ENCODE assay signal across 24 cellular contexts in genomic region chr18:76064998-76065397, GRCh38.
DNase-seq lines count a peak whose midpoint lies in the region.
"Had no signal": no experiment of that assay in that cellular context is flagged by ENCODE, and none has a peak within 500 bp of the region (broad histone marks: within the 10 kb centered on the region; RNA-seq: fewer than 3 reads in every experiment).

No MANE protein-coding gene starts in this region.

- DNase-seq in A172 (ENCODE audit: low spot score), result peak; percentile 17
- peak; percentile 65 for DNase-seq in H4 (ENCODE audit: low spot score)
- DNase-seq in OCI-M1 (lab: John Stamatoyannopoulos, UW), result peak; percentile 2
- DNase-seq in iPS DF 6.9 (ENCODE audit: low read depth, low spot score), result peak; percentile 74
- DNase-seq in immature natural killer cell, result no peak
- no peak for DNase-seq in middle frontal gyrus (ENCODE audit: extremely low spot score, low spot score)
- no peak for DNase-seq in 8988T
- no peak for DNase-seq in NAMALWA (ENCODE audit: low spot score)
- DNase-seq: activated CD4-positive, alpha-beta memory T cell treated with anti-CD3 and anti-CD28 coated beads for 36 hours; activated T-cell treated with anti-CD3 and anti-CD28 coated beads, Interleukin-2, amount 50 U/mL, for 24 hours; body of pancreas; Caco-2; colonic mucosa; Karpas-422; lower lobe of right lung; naive thymus-derived CD4-positive, alpha-beta T cell; NCI-H1105 treated with DMSO at 0.1 percent for 48 hours; NCI-H774; posterior cingulate gyrus; RPMI8226 had no signal

- H3K4me1 Mint-ChIP-seq in immature natural killer cell, result no peaks in the 10 kb centered on the region
- H3K4me1 Mint-ChIP-seq: activated naive CD4-positive, alpha-beta T cell treated with anti-CD3 and anti-CD28 coated beads, Interleukin-2, amount 50 U/mL, for 24 hours had no signal

- WGBS in iPS DF 6.9 (ENCODE audit: insufficient coverage, insufficient read length), result no CpG with 5 or more reads among the region's 6 CpGs

- H3K9me3 ChIP-seq in iPS DF 6.9 (ENCODE audit: control insufficient read depth, insufficient read depth, low read length), result no peaks in the 10 kb centered on the region
- H3K9me3 ChIP-seq: body of pancreas, Caco-2, colonic mucosa, lower lobe of right lung, thoracic aorta had no signal

- H3K36me3 ChIP-seq in iPS DF 6.9 (ENCODE audit: control insufficient read depth, insufficient read depth, low read length), result no peaks in the 10 kb centered on the region
- H3K36me3 ChIP-seq: colonic mucosa, lower lobe of right lung, thoracic aorta had no signal

- H3K4me3 ChIP-seq in iPS DF 6.9 (ENCODE audit: low read length), result no peak overlapping the region
- H3K4me3 ChIP-seq: body of pancreas, colonic mucosa, lower lobe of right lung, skin epidermis, thoracic aorta had no signal

- no peaks in the 10 kb centered on the region for H3K36me3 Mint-ChIP-seq in immature natural killer cell
- H3K36me3 Mint-ChIP-seq: activated CD4-positive, alpha-beta memory T cell treated with anti-CD3 and anti-CD28 coated beads for 36 hours; activated naive CD4-positive, alpha-beta T cell treated with anti-CD3 and anti-CD28 coated beads, Interleukin-2, amount 50 U/mL, for 24 hours; naive thymus-derived CD4-positive, alpha-beta T cell had no signal

- H3K27ac Mint-ChIP-seq in immature natural killer cell, result no peak overlapping the region
- H3K27ac Mint-ChIP-seq: activated CD4-positive, alpha-beta memory T cell treated with anti-CD3 and anti-CD28 coated beads for 36 hours; activated naive CD4-positive, alpha-beta T cell treated with anti-CD3 and anti-CD28 coated beads, Interleukin-2, amount 50 U/mL, for 24 hours; activated T-cell treated with anti-CD3 and anti-CD28 coated beads, Interleukin-2, amount 50 U/mL, for 24 hours; naive thymus-derived CD4-positive, alpha-beta T cell had no signal

- H3K9me3 Mint-ChIP-seq in immature natural killer cell, result no peaks in the 10 kb centered on the region
- H3K9me3 Mint-ChIP-seq: activated CD4-positive, alpha-beta memory T cell treated with anti-CD3 and anti-CD28 coated beads for 36 hours; activated T-cell treated with anti-CD3 and anti-CD28 coated beads, Interleukin-2, amount 50 U/mL, for 24 hours had no signal

- peaks cover 3% of the 10 kb centered on the region; the same call in 1 of the 2 replicates for H3K4me1 ChIP-seq in iPS DF 6.9 (ENCODE audit: control insufficient read depth, insufficient read depth, low read length)
- H3K4me1 ChIP-seq: body of pancreas, Caco-2, colonic mucosa, lower lobe of right lung had no signal

- H3K27ac ChIP-seq in iPS DF 6.9 (ENCODE audit: low read length), result no peak overlapping the region
- H3K27ac ChIP-seq: body of pancreas, colonic mucosa, HL-60, lower lobe of right lung, skin epidermis, thoracic aorta had no signal

- no peaks in the 10 kb centered on the region for H3K27me3 ChIP-seq in iPS DF 6.9 (ENCODE audit: control insufficient read depth, insufficient read depth, low read length)
- H3K27me3 ChIP-seq: body of pancreas, colonic mucosa had no signal

- H3K27me3 Mint-ChIP-seq in immature natural killer cell (ENCODE audit: low read depth in 3 of 3), result peaks cover 0 to 4% (median 1%) of the 10 kb centered on the region in 3 donors
- H3K27me3 Mint-ChIP-seq: activated T-cell treated with anti-CD3 and anti-CD28 coated beads, Interleukin-2, amount 50 U/mL, for 24 hours had no signal

- H3K4me3 Mint-ChIP-seq in immature natural killer cell, result no peak overlapping the region
- H3K4me3 Mint-ChIP-seq: activated CD4-positive, alpha-beta memory T cell treated with anti-CD3 and anti-CD28 coated beads for 36 hours; activated naive CD4-positive, alpha-beta T cell treated with anti-CD3 and anti-CD28 coated beads, Interleukin-2, amount 50 U/mL, for 24 hours; activated T-cell treated with anti-CD3 and anti-CD28 coated beads, Interleukin-2, amount 50 U/mL, for 24 hours; naive thymus-derived CD4-positive, alpha-beta T cell had no signal

Comparison
In these comparisons a context has a peak if more than half of its experiments do, and no peak if none do; other contexts are left out.
1. DNase-seq: peak in A172 (single experiment), H4 (single experiment), OCI-M1 (single experiment) and iPS DF 6.9 (single experiment); none in immature natural killer cell (0 of 3), middle frontal gyrus (single experiment), 8988T (single experiment) and NAMALWA (single experiment).